Comparison of ENCODE assay signal across 11 cellular contexts in the genomic region with DNA sequence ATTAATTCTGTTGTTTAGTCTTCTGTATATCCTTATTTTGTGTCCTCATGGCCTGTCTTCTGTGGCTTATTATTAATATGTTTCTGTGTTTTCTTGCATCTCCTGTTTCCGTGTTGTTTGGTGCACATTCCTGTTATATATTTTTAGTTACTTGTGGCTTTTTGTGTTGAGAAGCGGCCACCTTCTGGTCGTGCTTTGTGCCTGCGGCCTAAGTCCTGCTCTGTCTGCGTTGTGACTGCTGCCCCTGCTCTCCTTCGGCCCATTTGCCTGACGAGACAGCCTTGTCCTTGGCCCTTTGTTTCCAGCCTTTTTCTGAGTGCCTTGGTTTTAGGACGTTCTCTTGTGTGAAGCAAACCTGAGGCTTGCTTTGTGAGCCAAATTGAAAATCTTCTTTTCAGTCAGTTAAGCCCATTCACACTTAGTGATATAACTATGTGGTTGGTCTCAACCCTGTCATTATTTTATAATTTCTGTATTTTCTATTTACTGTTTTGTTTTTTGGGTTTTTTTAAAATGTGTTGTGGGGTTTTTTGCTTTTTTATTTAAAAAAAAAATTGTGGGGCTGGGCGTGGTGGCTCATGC. TPM values are rescaled to one million over a fixed set of nuclear protein-coding genes. Genes with fewer than 3 reads are reported as not detected.
A peak's percentile ranks its signal among the peaks of the same experiment; 100 is the strongest.
DNase-seq lines count a peak whose midpoint lies in the region; ATAC-seq, FAIRE-seq and TF ChIP-seq lines count a peak whose summit lies in the region.
"Had no signal": no experiment of that assay in that cellular context is flagged by ENCODE, and none has a peak within 500 bp of the region (broad histone marks: within the 10 kb centered on the region; RNA-seq: fewer than 3 reads in every experiment).

No MANE protein-coding gene starts in this region.

- H3K4me3 Mint-ChIP-seq in naive thymus-derived CD8-positive, alpha-beta T cell, result no peak overlapping the region
- H3K4me3 Mint-ChIP-seq: brain had no signal

- 0 out of 2 replicates have a peak overlapping the region, but pooled peaks have one; percentile 32 for H3K27ac ChIP-seq in Karpas-422 (ENCODE audit: low read length)
- H3K27ac ChIP-seq in K562 (ENCODE audit: extremely low read depth, low read depth, low read length), result no peak overlapping the region
- H3K27ac ChIP-seq: thoracic aorta had no signal

- TF ChIP-seq EP300 in K562 (IDR thresholded peaks at IDR 0.05; ENCODE audit: low read length), result no peak

- H3K4me1 ChIP-seq in Karpas-422 (ENCODE audit: low read length), result peaks cover 17% of the 10 kb centered on the region
- no peaks in the 10 kb centered on the region for H3K4me1 ChIP-seq in K562 (replicated peaks in 1 of 2; ENCODE audit: control insufficient read depth in 2 of 2, insufficient read depth in 2 of 2, low read length in 2 of 2)

- no peak for FAIRE-seq in K562 (lab: Jason Lieb, UNC)
- FAIRE-seq: keratinocyte had no signal

- no peaks in the 10 kb centered on the region for H3K9me3 Mint-ChIP-seq in naive thymus-derived CD8-positive, alpha-beta T cell

- peaks cover 13 to 29% (median 21%) of the 10 kb centered on the region in 4 donors for H3K4me1 Mint-ChIP-seq in naive thymus-derived CD8-positive, alpha-beta T cell

- intact Hi-C loops in K562 (cut with micrococcal nuclease), result no loop called here

- peak; percentile 33 for TF ChIP-seq CTCF in GM06990 (IDR thresholded peaks at IDR 0.05; ENCODE audit: insufficient read depth, low read length, poor library complexity, severe bottlenecking)
- peak in 2 of 3 experiments; percentile 19 to 25; a peak in 1 of 6 replicates for TF ChIP-seq CTCF in K562 (IDR thresholded peaks at IDR 0.05 in 2 of 3, conservative IDR thresholded peaks at IDR 0.05 in 1 of 3; ENCODE audit: insufficient read depth in 2 of 3, low read depth in 1 of 3, low read length in 3 of 3)

- no peaks in the 10 kb centered on the region for H3K9me1 ChIP-seq in K562 (ENCODE audit: control insufficient read depth, insufficient read depth, low read length)

- no peak overlapping the region for H3K4me3 ChIP-seq in GM06990 (replicated peaks; ENCODE audit: low read depth, low read length)
- no peak overlapping the region for H3K4me3 ChIP-seq in Karpas-422 (ENCODE audit: low read length)
- H3K4me3 ChIP-seq in K562, result no peak overlapping the region
- H3K4me3 ChIP-seq: thoracic aorta had no signal

- H4K20me1 ChIP-seq in Karpas-422 (ENCODE audit: insufficient read depth, low read depth, low read length) (no peaks in the 10 kb centered on the region), K562 (replicated peaks; ENCODE audit: control insufficient read depth, insufficient read depth, low read length) (no peaks in the 10 kb centered on the region)

- H3K9me2 ChIP-seq in Karpas-422 (replicated peaks; ENCODE audit: insufficient read depth, low read length), result no peaks in the 10 kb centered on the region

- no peak overlapping the region for H3K4me2 ChIP-seq in Karpas-422 (ENCODE audit: low read depth, low read length, poor library complexity, severe bottlenecking)
- no peak overlapping the region for H3K4me2 ChIP-seq in K562 (ENCODE audit: insufficient read depth, low read length)

- no peak for TF ChIP-seq POLR2A in K562 (conservative IDR thresholded peaks at IDR 0.05)

- no peaks in the 10 kb centered on the region for H3K27me3 ChIP-seq in GM06990 (replicated peaks; ENCODE audit: control insufficient read depth, insufficient read depth, low read length)
- no peaks in the 10 kb centered on the region for H3K27me3 ChIP-seq in Karpas-422 (ENCODE audit: low read length)
- H3K27me3 ChIP-seq in K562 (ENCODE audit: control insufficient read depth in 2 of 2, insufficient read depth in 2 of 2, low read length in 2 of 2), result no peaks in the 10 kb centered on the region

- H3K79me2 ChIP-seq in Karpas-422 (ENCODE audit: low read length), result peaks cover 41% of the 10 kb centered on the region
- no peaks in the 10 kb centered on the region for H3K79me2 ChIP-seq in K562 (ENCODE audit: control insufficient read depth, insufficient read depth, low read length)

- no peak overlapping the region for H3K9ac ChIP-seq in Karpas-422 (ENCODE audit: low read length)
- H3K9ac ChIP-seq in K562 (ENCODE audit: insufficient read depth in 1 of 2, low read depth in 2 of 2, low read length in 2 of 2), result no peak overlapping the region

- CTCF ChIA-PET in K562 (lab: Yijun Ruan, JAX; ENCODE audit: low intra/inter-chr PET ratio), result no interaction called here

- peaks cover 7% of the 10 kb centered on the region for H3K36me3 ChIP-seq in GM06990 (ENCODE audit: control insufficient read depth, insufficient read depth, low read length)
- H3K36me3 ChIP-seq in Karpas-422 (ENCODE audit: insufficient read depth, low read length), result peaks cover 13% of the 10 kb centered on the region
- peaks cover 41% of the 10 kb centered on the region; the same call in 2 of the 3 replicates for H3K36me3 ChIP-seq in K562 (ENCODE audit: control insufficient read depth, insufficient read depth, low read length)

- 79% methylated on average over 8 of the region's 9 CpGs for WGBS in K562 (ENCODE audit: insufficient coverage, low coverage, missing lambda C conversion rate)

- no peak for DNase-seq in GM06990 (ENCODE audit: extremely low read depth, insufficient read length)
- no peak for DNase-seq in Karpas-422
- peak in 2 of 4 experiments; percentile 32 to 35 for DNase-seq in K562 (ENCODE audit: extremely low read depth in 1 of 4, low spot score in 3 of 4)
- DNase-seq in naive thymus-derived CD8-positive, alpha-beta T cell, result no peak
- no peak for DNase-seq in activated gamma-delta T cell (lab: John Stamatoyannopoulos, UW)
- DNase-seq in NCI-H1048 (lab: John Stamatoyannopoulos, UW), result no peak
- no peak for DNase-seq in COR-L47 (lab: John Stamatoyannopoulos, UW)
- DNase-seq: NCI-H1092 had no signal

- H3K9me3 ChIP-seq in Karpas-422 (ENCODE audit: low read length) (no peaks in the 10 kb centered on the region), K562 (replicated peaks; ENCODE audit: control insufficient read depth, insufficient read depth, low read depth, low read length) (no peaks in the 10 kb centered on the region)
- H3K9me3 ChIP-seq: thoracic aorta had no signal

- in situ Hi-C loops in K562 (cut with MboI), result no loop called here

- H3K27ac Mint-ChIP-seq in naive thymus-derived CD8-positive, alpha-beta T cell, result peak overlapping the region in 6 of 10 donors; percentile 27 to 81 (median 44)

- BruUV-seq in K562 (replicated peaks; lab: Mats Ljungman, UMichigan), result no TSS peak

- no peaks in the 10 kb centered on the region for H3K27me3 Mint-ChIP-seq in naive thymus-derived CD8-positive, alpha-beta T cell
- H3K27me3 Mint-ChIP-seq: brain had no signal

- H2AFZ ChIP-seq in Karpas-422 (ENCODE audit: low read length), result no peak overlapping the region
- H2AFZ ChIP-seq in K562 (ENCODE audit: low read depth, low read length), result no peak overlapping the region

- ATAC-seq in K562, result peak; percentile 63; the same call in 2 of the 3 replicates
- no peak for ATAC-seq in naive thymus-derived CD8-positive, alpha-beta T cell

- no peak for TF ChIP-seq RAD21 in K562 (CRISPR knock-in tag; conservative IDR thresholded peaks at IDR 0.05 in 1 of 2, IDR thresholded peaks at IDR 0.05 in 1 of 2)

- H3K36me3 Mint-ChIP-seq in naive thymus-derived CD8-positive, alpha-beta T cell, result peaks cover 0 to 43% (median 5%) of the 10 kb centered on the region in 3 donors

- POLR2A ChIA-PET in K562 (lab: Yijun Ruan, JAX), result interaction anchor here (0.7 kb wide), 1 partner anchor 31 kb away, joined by 5 read pairs; no protein-coding TSS in a partner anchor
- POLR2A ChIA-PET in naive thymus-derived CD8-positive, alpha-beta T cell (lab: Charles Lee), result no interaction called here

TF ChIP-seq in K562, 482 proteins besides CTCF, POLR2A, EP300 and RAD21 (continues in another document):
- no peak for TF ChIP-seq SAP30 (IDR thresholded peaks at IDR 0.05; ENCODE audit: borderline replicate concordance, insufficient read depth, low read depth, low read length, poor library complexity, severe bottlenecking)
- no peak for TF ChIP-seq CBFB (CRISPR knock-in tag; IDR thresholded peaks at IDR 0.05)
- TF ChIP-seq MYNN (IDR thresholded peaks at IDR 0.05), result no peak
- TF ChIP-seq MYNN (CRISPR knock-in tag; IDR thresholded peaks at IDR 0.05), result no peak
- TF ChIP-seq BDP1 (IDR thresholded peaks at IDR 0.05; ENCODE audit: insufficient read depth, insufficient read length), result no peak

RNA-seq across cellular contexts. Expression of a gene that starts 43.8 kb away (rescaled TPM):
- total RNA-seq in Karpas-422 (2014; rRNA removed; shearing (Covaris generic); ENCODE audit: low replicate concordance), result 30.6 and 92.0 TPM in 2 replicates
- 24.5 and 78.1 TPM in 2 replicates for total RNA-seq in K562 (2011; cell fraction: chromatin; rRNA removed; ENCODE audit: low replicate concordance)
- 49.7 and 54.7 TPM in 2 replicates for total RNA-seq in K562 (2011; cell fraction: nucleolus; rRNA removed)
- 30.4 and 33.4 TPM in 2 replicates for total RNA-seq in K562 (2011; cell fraction: nucleoplasm; rRNA removed)
- total RNA-seq in K562 (2014; rRNA removed) (42.6 and 46.7 TPM in 2 replicates), K562 (2014; rRNA removed; fragmentation: Illumina TruSeq; extraction: Trizol) (11.6 and 13.1 TPM in 2 replicates), K562 (2015; rRNA removed; fragmentation: Illumina TruSeq; extraction: Trizol) (19.5 and 21.9 TPM in 2 replicates), K562 (2021) (32.2 and 35.8 TPM in 2 replicates)
- polyA plus RNA-seq in K562 (2011; rRNA removed) (17.5 and 21.8 TPM in 2 replicates), K562 (2014; fragmentation: Illumina TruSeq; extraction: Trizol) (12.1 and 18.3 TPM in 2 replicates), K562 (2014; fragmentation: Nextera tagmentation; extraction: Ambion mirVana) (1 to 10 TPM in 1 of 2 experiments, under 1 TPM in 1; 0.61 to 1.1 TPM), K562 (2014; rRNA removed) (38.1 and 38.2 TPM in 2 replicates)
- polyA plus RNA-seq in K562 (2011; cell fraction: cytosol; rRNA removed), result 16.5 and 28.2 TPM in 2 replicates
- polyA plus RNA-seq in K562 (2011; cell fraction: nucleus; rRNA removed), result 49.0 and 90.0 TPM in 2 replicates
- polyA plus RNA-seq in K562 (2012), result 30.8 and 32.9 TPM in 2 replicates
- 10.0 and 16.8 TPM in 2 replicates for polyA minus RNA-seq in K562 (2011; rRNA and poly(A)+ RNA removed)
- polyA minus RNA-seq in K562 (2011; cell fraction: cytosol; rRNA and poly(A)+ RNA removed), result 13.7 and 14.7 TPM in 2 replicates
- 16.4 and 17.5 TPM in 2 replicates for polyA minus RNA-seq in K562 (2011; cell fraction: nucleus; rRNA and poly(A)+ RNA removed)
- total RNA-seq in naive thymus-derived CD8-positive, alpha-beta T cell, result 10 to 100 TPM; 48.1 to 48.4 TPM
- polyA plus RNA-seq in naive thymus-derived CD8-positive, alpha-beta T cell, result 10 to 100 TPM; 34.2 to 52.5 (median 43.5) TPM
